In genomic region chr7:102395620-102395957, GRCh38 we compare ENCODE assay signal across 8 cellular contexts. TPM values are rescaled to one million over a fixed set of nuclear protein-coding genes. Genes with fewer than 3 reads are reported as not detected.
DNase-seq lines count a peak whose midpoint lies in the region; ATAC-seq, FAIRE-seq and TF ChIP-seq lines count a peak whose summit lies in the region.

No MANE protein-coding gene starts in this region.

- peaks cover 15% of the 10 kb centered on the region for H3K4me1 Mint-ChIP-seq in activated naive CD8-positive, alpha-beta T cell treated with anti-CD3 and anti-CD28 coated beads for 36 hours

- DNase-seq in BE2C (no peak), HFF-Myc (ENCODE audit: extremely low read depth, low read depth) (no peak), keratinocyte (ENCODE audit: low read depth, low spot score) (no peak), LoVo (ENCODE audit: low spot score) (no peak), NCI-H69 (lab: John Stamatoyannopoulos, UW) (no peak)
- DNase-seq in activated naive CD8-positive, alpha-beta T cell treated with anti-CD3 and anti-CD28 coated beads for 36 hours: no peak

- peaks cover 13% of the 10 kb centered on the region for H3K79me2 ChIP-seq in keratinocyte (ENCODE audit: control insufficient read depth, insufficient read depth, low read length)

- no peak for ATAC-seq in GM18867 (IDR thresholded peaks at IDR 0.05; ENCODE audit: unreplicated experiment)

- no peaks in the 10 kb centered on the region for H4K20me1 ChIP-seq in keratinocyte (ENCODE audit: control insufficient read depth, extremely low read depth, insufficient read depth, low read length)

- H3K9me3 Mint-ChIP-seq in activated naive CD8-positive, alpha-beta T cell treated with anti-CD3 and anti-CD28 coated beads for 36 hours: no peaks in the 10 kb centered on the region

- no peaks in the 10 kb centered on the region for H3K9me1 ChIP-seq in keratinocyte (ENCODE audit: control insufficient read depth, extremely low read depth, insufficient read depth, low read length)

- H3K36me3 ChIP-seq in BE2C (peaks cover 28% of the 10 kb centered on the region), keratinocyte (ENCODE audit: control insufficient read depth in 2 of 2, extremely low read depth in 1 of 2, insufficient read depth in 2 of 2, low read length in 2 of 2) (peaks cover 11 to 12% of the 10 kb centered on the region in 2 experiments), subcutaneous abdominal adipose tissue (ENCODE audit: control insufficient read depth in 5 of 5, insufficient read depth in 5 of 5, low read length in 5 of 5) (peaks cover 3 to 19% (median 12%) of the 10 kb centered on the region in 5 donors)

- TF ChIP-seq CTCF in BE2C (IDR thresholded peaks at IDR 0.05; ENCODE audit: low read depth, low read length) (no peak), HFF-Myc (IDR thresholded peaks at IDR 0.05; ENCODE audit: low read depth, low read length, missing control alignments) (no peak), keratinocyte (optimal IDR thresholded peaks at IDR 0.05 in 1 of 3, IDR thresholded peaks at IDR 0.05 in 1 of 3, conservative IDR thresholded peaks at IDR 0.05 in 1 of 3; ENCODE audit: extremely low read depth in 1 of 3, insufficient read depth in 2 of 3, low read length in 3 of 3) (no peak)

- H3K27ac ChIP-seq in keratinocyte (ENCODE audit: control insufficient read depth, insufficient read depth, low read length): peak overlapping the region; percentile 88
- peak overlapping the region; percentile 92 for H3K27ac ChIP-seq in subcutaneous abdominal adipose tissue (ENCODE audit: low read depth, low read length)

- FAIRE-seq in keratinocyte (lab: Jason Lieb, UNC): no peak

- H3K4me1 ChIP-seq in BE2C: no peaks in the 10 kb centered on the region
- peaks cover 8% of the 10 kb centered on the region for H3K4me1 ChIP-seq in keratinocyte (ENCODE audit: control insufficient read depth, extremely low read depth, insufficient read depth, low read length)
- peaks cover 2 to 20% (median 17%) of the 10 kb centered on the region in 5 donors for H3K4me1 ChIP-seq in subcutaneous abdominal adipose tissue (ENCODE audit: control insufficient read depth in 5 of 5, insufficient read depth in 5 of 5, low read length in 5 of 5)

- H3K4me3 Mint-ChIP-seq in activated naive CD8-positive, alpha-beta T cell treated with anti-CD3 and anti-CD28 coated beads for 36 hours: peak overlapping the region; percentile 93

- dilution Hi-C loops in keratinocyte (cut with MboI; ENCODE audit: extremely low pct_ligation_motif_present, low sequenced_read_pairs): no loop called here

- no peaks in the 10 kb centered on the region for H3K9me3 ChIP-seq in BE2C
- no peaks in the 10 kb centered on the region for H3K9me3 ChIP-seq in keratinocyte (ENCODE audit: control insufficient read depth, low read depth, low read length)
- H3K9me3 ChIP-seq in subcutaneous abdominal adipose tissue (ENCODE audit: control insufficient read depth in 5 of 5, low read length in 5 of 5): no peaks in the 10 kb centered on the region

- peak overlapping the region; percentile 98 for H3K4me3 ChIP-seq in BE2C (ENCODE audit: low read depth, low read length)
- peak overlapping the region; percentile 99 for H3K4me3 ChIP-seq in HFF-Myc (replicated peaks; ENCODE audit: low read depth, low read length)
- H3K4me3 ChIP-seq in keratinocyte (ENCODE audit: control insufficient read depth in 2 of 3, extremely low read depth in 1 of 3, insufficient read depth in 2 of 3, low read depth in 1 of 3, low read length in 3 of 3): peak overlapping the region; percentile 83 to 96 (median 84)
- peak overlapping the region; percentile 81 to 99 (median 96) for H3K4me3 ChIP-seq in subcutaneous abdominal adipose tissue (ENCODE audit: low read depth in 1 of 5, low read length in 5 of 5)

- peak overlapping the region; percentile 74 for H3K4me2 ChIP-seq in keratinocyte (ENCODE audit: control insufficient read depth, extremely low read depth, insufficient read depth, low read depth, low read length)

- no peaks in the 10 kb centered on the region for H3K27me3 ChIP-seq in BE2C
- no peaks in the 10 kb centered on the region for H3K27me3 ChIP-seq in keratinocyte (ENCODE audit: control insufficient read depth, extremely low read depth, insufficient read depth, low read length)
- no peaks in the 10 kb centered on the region for H3K27me3 ChIP-seq in subcutaneous abdominal adipose tissue (ENCODE audit: control insufficient read depth in 5 of 5, insufficient read depth in 4 of 5, low read length in 5 of 5)

- no peaks in the 10 kb centered on the region for H3K27me3 Mint-ChIP-seq in activated naive CD8-positive, alpha-beta T cell treated with anti-CD3 and anti-CD28 coated beads for 36 hours

- H3K36me3 Mint-ChIP-seq in activated naive CD8-positive, alpha-beta T cell treated with anti-CD3 and anti-CD28 coated beads for 36 hours: peaks cover 14% of the 10 kb centered on the region

- peak overlapping the region; percentile 95 for H3K9ac ChIP-seq in keratinocyte (ENCODE audit: control insufficient read depth, extremely low read depth, insufficient read depth, low read length)
- peak overlapping the region in 4 of 5 donors; percentile 96 to 99 (median 97) for H3K9ac ChIP-seq in subcutaneous abdominal adipose tissue (ENCODE audit: low read length in 5 of 5)

- peak overlapping the region; percentile 65 for H2AFZ ChIP-seq in keratinocyte (ENCODE audit: control insufficient read depth, low read length)

- peak overlapping the region; percentile 70 for H3K27ac Mint-ChIP-seq in activated naive CD8-positive, alpha-beta T cell treated with anti-CD3 and anti-CD28 coated beads for 36 hours

RNA-seq across cellular contexts. Expression of gene PRKRIP1, which starts 0.6 kb away (rescaled TPM):
- polyA plus RNA-seq in BE2C (2012; ENCODE audit: insufficient read depth, insufficient read length, low read depth): 70.4 TPM
- total RNA-seq in activated naive CD8-positive, alpha-beta T cell treated with anti-CD3 and anti-CD28 coated beads for 36 hours: 10 to 100 TPM; 25.1 to 25.2 TPM
- polyA plus RNA-seq in keratinocyte: 12.5 to 16.1 TPM (median 12.9 TPM) in 3 replicates
- polyA plus RNA-seq in keratinocyte (2011; ENCODE audit: low read depth): 36.8 TPM
- polyA plus RNA-seq in keratinocyte (2011; cell fraction: cytosol; rRNA removed): 4.7 and 6.4 TPM in 2 replicates
- 62.4 and 69.4 TPM in 2 replicates for polyA plus RNA-seq in keratinocyte (2011; cell fraction: nucleus; rRNA removed)
- 12.4 and 14.7 TPM in 2 replicates for polyA plus RNA-seq in keratinocyte (2012; ENCODE audit: low replicate concordance)
- 2.5 to 3.5 TPM (median 2.7 TPM) in 3 replicates for polyA minus RNA-seq in keratinocyte
- 6.1 TPM for polyA minus RNA-seq in keratinocyte (2011; cell fraction: cytosol; rRNA and poly(A)+ RNA removed)
- polyA minus RNA-seq in keratinocyte (2011; cell fraction: nucleus; rRNA and poly(A)+ RNA removed): 8.3 and 8.8 TPM in 2 replicates

RNA-seq across cellular contexts. Expression of gene ORAI2, which starts 37.8 kb away (rescaled TPM):
- polyA plus RNA-seq in BE2C (2012; ENCODE audit: insufficient read depth, insufficient read length, low read depth): 50.6 TPM
- 10 to 100 TPM; 41.4 to 46.2 TPM for total RNA-seq in activated naive CD8-positive, alpha-beta T cell treated with anti-CD3 and anti-CD28 coated beads for 36 hours
- polyA plus RNA-seq in keratinocyte: 2.0 to 4.3 TPM (median 4.1 TPM) in 3 replicates
- 0.29 TPM for polyA plus RNA-seq in keratinocyte (2011; ENCODE audit: low read depth)
- 2.7 and 7.3 TPM in 2 replicates for polyA plus RNA-seq in keratinocyte (2011; cell fraction: cytosol; rRNA removed)
- 3.5 and 6.1 TPM in 2 replicates for polyA plus RNA-seq in keratinocyte (2011; cell fraction: nucleus; rRNA removed)
- polyA plus RNA-seq in keratinocyte (2012; ENCODE audit: low replicate concordance): 1.0 and 5.5 TPM in 2 replicates
- polyA minus RNA-seq in keratinocyte: 5.2 to 12.2 TPM (median 9.4 TPM) in 3 replicates
- polyA minus RNA-seq in keratinocyte (2011; cell fraction: cytosol; rRNA and poly(A)+ RNA removed): 10.0 TPM
- 2.8 and 9.5 TPM in 2 replicates for polyA minus RNA-seq in keratinocyte (2011; cell fraction: nucleus; rRNA and poly(A)+ RNA removed)

RNA-seq across cellular contexts. Expression of gene SPDYE6, which starts 39.3 kb away (rescaled TPM):
- polyA plus RNA-seq in BE2C (2012; ENCODE audit: insufficient read depth, insufficient read length, low read depth): not detected
- not detected for total RNA-seq in activated naive CD8-positive, alpha-beta T cell treated with anti-CD3 and anti-CD28 coated beads for 36 hours
- polyA plus RNA-seq in keratinocyte: not detected in 3 replicates
- not detected for polyA plus RNA-seq in keratinocyte (2011; ENCODE audit: low read depth)
- not detected in 2 replicates for polyA plus RNA-seq in keratinocyte (2011; cell fraction: cytosol; rRNA removed)
- 0.06 TPM in 1 of 2 replicates, not detected in the other for polyA plus RNA-seq in keratinocyte (2011; cell fraction: nucleus; rRNA removed)
- 0.65 and 2.2 TPM in 2 replicates for polyA plus RNA-seq in keratinocyte (2012; ENCODE audit: low replicate concordance)
- 0.13 TPM in 1 of 3 replicates, not detected in the others for polyA minus RNA-seq in keratinocyte
- not detected for polyA minus RNA-seq in keratinocyte (2011; cell fraction: cytosol; rRNA and poly(A)+ RNA removed)
- not detected in 2 replicates for polyA minus RNA-seq in keratinocyte (2011; cell fraction: nucleus; rRNA and poly(A)+ RNA removed)
